Comparison of ENCODE assay signal across 1 cellular context in the genomic region with DNA sequence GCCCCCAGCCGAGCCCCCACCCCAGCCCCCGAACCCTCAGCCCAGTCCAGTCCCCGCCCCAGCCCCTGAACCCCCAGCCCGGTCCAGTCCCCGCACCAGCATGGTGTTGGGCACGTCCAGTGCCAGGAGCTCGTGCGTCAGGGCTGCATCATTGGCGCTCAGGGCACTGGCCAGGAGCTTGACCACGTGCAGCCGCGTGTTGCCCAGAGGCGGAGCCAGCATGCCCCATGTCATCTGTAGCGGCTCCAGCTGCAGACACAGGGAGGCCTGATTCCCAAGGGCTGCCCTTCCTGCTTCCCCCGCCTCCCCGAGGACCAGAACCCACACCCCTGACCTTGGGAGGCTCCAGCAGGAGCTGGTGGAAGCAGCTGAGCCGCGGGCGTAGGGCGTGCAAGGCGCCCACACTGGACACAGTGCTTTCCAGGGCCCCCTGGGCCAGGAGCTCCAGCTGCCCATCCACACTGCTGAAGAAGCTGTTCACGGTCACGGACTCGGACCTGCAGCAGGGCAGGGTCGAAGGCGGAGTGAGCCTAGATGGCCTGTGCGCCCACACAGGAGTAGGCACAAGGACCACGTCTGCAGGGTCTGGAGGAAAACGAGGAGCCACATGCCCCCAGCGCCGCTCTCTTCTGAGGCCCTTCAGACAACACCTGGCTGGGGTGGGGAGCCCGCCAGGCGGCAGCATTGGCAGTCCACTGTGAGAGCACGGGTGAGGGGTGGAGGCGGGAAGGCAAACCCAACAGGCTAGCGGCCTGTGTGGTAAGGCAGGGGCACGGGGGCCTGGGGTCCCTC.
TF ChIP-seq lines count a peak whose summit lies in the region.

No MANE protein-coding gene starts in this region.

TF ChIP-seq in HepG2, 621 proteins besides CTCF, POLR2A, EP300 and RAD21:
- TF ChIP-seq FOXA3 (CRISPR knock-in tag; IDR thresholded peaks at IDR 0.05): no peak
- no peak for TF ChIP-seq STAG1 (CRISPR knock-in tag; IDR thresholded peaks at IDR 0.05)
- no peak for TF ChIP-seq ZNF383 (CRISPR knock-in tag; IDR thresholded peaks at IDR 0.05; ENCODE audit: borderline replicate concordance)
- TF ChIP-seq, protein P1, sequence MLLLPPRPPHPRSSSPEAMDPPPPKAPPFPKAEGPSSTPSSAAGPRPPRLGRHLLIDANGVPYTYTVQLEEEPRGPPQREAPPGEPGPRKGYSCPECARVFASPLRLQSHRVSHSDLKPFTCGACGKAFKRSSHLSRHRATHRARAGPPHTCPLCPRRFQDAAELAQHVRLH (CRISPR knock-in tag; IDR thresholded peaks at IDR 0.05; ENCODE audit: borderline replicate concordance, low read depth): no peak
- TF ChIP-seq AGO2 (optimal IDR thresholded peaks at IDR 0.05; ENCODE audit: low read depth, low read length): peak; percentile 60
